Comparison of ENCODE assay signal across 8 cellular contexts in genomic region chr18:77127769-77128671, GRCh38. TPM values are rescaled to one million over a fixed set of nuclear protein-coding genes. Genes with fewer than 3 reads are reported as not detected.
DNase-seq lines count a peak whose midpoint lies in the region; ATAC-seq and TF ChIP-seq lines count a peak whose summit lies in the region.

No MANE protein-coding gene starts in this region.

- peaks cover 32% of the 10 kb centered on the region for H3K4me1 ChIP-seq in mesenchymal stem cell (ENCODE audit: control insufficient read depth, insufficient read depth, low read depth, low read length)

- H2AK5ac ChIP-seq in mesenchymal stem cell (ENCODE audit: low read length, severe bottlenecking), result peak overlapping the region; percentile 8

- TF ChIP-seq CTCF in C4-2B (conservative IDR thresholded peaks at IDR 0.05) (no peak), GM13976 (IDR thresholded peaks at IDR 0.05; ENCODE audit: borderline replicate concordance, control extremely low read depth, extremely low read depth, insufficient read depth, missing control alignments) (no peak)

- peak overlapping the region in 1 of 2 experiments; percentile 52 for H3K18ac ChIP-seq in mesenchymal stem cell (ENCODE audit: low read depth in 1 of 2, low read length in 2 of 2)

- H4K8ac ChIP-seq in mesenchymal stem cell (ENCODE audit: low read length), result no peak overlapping the region

- peak overlapping the region; percentile 4 for H3K4me2 ChIP-seq in mesenchymal stem cell (ENCODE audit: low read length, poor library complexity, severe bottlenecking)

- H3K36me3 ChIP-seq in mesenchymal stem cell (ENCODE audit: control insufficient read depth in 1 of 2, insufficient read depth in 2 of 2, low read depth in 1 of 2, low read length in 2 of 2), result no peaks in the 10 kb centered on the region

- peak overlapping the region; percentile 85 for H3K9ac ChIP-seq in mesenchymal stem cell (ENCODE audit: low read length)

- no peak overlapping the region for H3K4ac ChIP-seq in mesenchymal stem cell (ENCODE audit: low read depth in 1 of 2, low read length in 2 of 2)

- peak overlapping the region; percentile 27 for H2BK120ac ChIP-seq in mesenchymal stem cell (ENCODE audit: low read depth, low read length)

- ATAC-seq in GM18873 (IDR thresholded peaks at IDR 0.05; ENCODE audit: low FRiP score, unreplicated experiment), result peak; percentile 21
- peak; percentile 13 for ATAC-seq in HG03558 (IDR thresholded peaks at IDR 0.05; ENCODE audit: extremely low read depth, unreplicated experiment)

- peaks cover 12% of the 10 kb centered on the region for H3K79me1 ChIP-seq in mesenchymal stem cell (replicated peaks; ENCODE audit: low read length, poor library complexity, severe bottlenecking)

- peak; percentile 55 for DNase-seq in SHP77 treated with DMSO at 0.1 percent for 48 hours (lab: John Stamatoyannopoulos, UW)
- DNase-seq in central memory CD4-positive, alpha-beta T cell, result peak; percentile 72
- DNase-seq in mesenchymal stem cell, result peak; percentile 56
- DNase-seq in GM13976 (ENCODE audit: low spot score), result no peak
- no peak for DNase-seq in NCI-H82 treated with DMSO at 0.1 percent for 48 hours (lab: John Stamatoyannopoulos, UW; ENCODE audit: unreplicated experiment)

- H3K27me3 ChIP-seq in mesenchymal stem cell (ENCODE audit: control insufficient read depth in 1 of 2, insufficient read depth in 1 of 2, low read length in 2 of 2), result no peaks in the 10 kb centered on the region

- H2BK5ac ChIP-seq in mesenchymal stem cell (ENCODE audit: low read depth, low read length, poor library complexity, severe bottlenecking), result no peak overlapping the region

- peak overlapping the region in 1 of 2 experiments; percentile 60 for H3K4me3 ChIP-seq in mesenchymal stem cell (ENCODE audit: insufficient read depth in 1 of 2, low read depth in 1 of 2, low read length in 2 of 2)

- H4K91ac ChIP-seq in mesenchymal stem cell (ENCODE audit: low read length), result no peak overlapping the region

- 83% methylated on average over 9 of the region's 11 CpGs for WGBS in mesenchymal stem cell

- no peak overlapping the region for H3K14ac ChIP-seq in mesenchymal stem cell (ENCODE audit: low read length in 2 of 2)

- H2BK15ac ChIP-seq in mesenchymal stem cell (ENCODE audit: low read depth, poor library complexity, severe bottlenecking), result no peak overlapping the region

- no peaks in the 10 kb centered on the region for H3K9me3 ChIP-seq in mesenchymal stem cell (ENCODE audit: control insufficient read depth, low read length)

- H3K27ac ChIP-seq in C4-2B, result peak overlapping the region; percentile 59; the same call in 1 of the 2 replicates
- peak overlapping the region; percentile 81 for H3K27ac ChIP-seq in mesenchymal stem cell (ENCODE audit: low read length, poor library complexity, severe bottlenecking)

- no peak overlapping the region for H2BK12ac ChIP-seq in mesenchymal stem cell (ENCODE audit: low read length in 2 of 2)

- no peak overlapping the region for H3K23ac ChIP-seq in mesenchymal stem cell (ENCODE audit: low read length in 2 of 2)

- in situ Hi-C loops in GM13976 (cut with MboI; ENCODE audit: low sequenced_read_pairs, unreplicated experiment), result loop anchor here (10.0 kb wide), 1 partner anchor 63 kb away; no protein-coding TSS in a partner anchor

- no peak overlapping the region for H2AFZ ChIP-seq in mesenchymal stem cell (ENCODE audit: low read depth, low read length)

RNA-seq across cellular contexts. Expression of gene MBP, which starts 4.6 kb away (rescaled TPM):
- 7.6 TPM for polyA plus RNA-seq in mesenchymal stem cell (2013, experiment 1 of 2)
- polyA plus RNA-seq in mesenchymal stem cell (2013, experiment 2 of 2), result 8.8 TPM

Comparison
In these comparisons a context has a peak if more than half of its experiments do, and no peak if none do; other contexts are left out.
1. DNase-seq: peak in SHP77 treated with DMSO at 0.1 percent for 48 hours (single experiment), central memory CD4-positive, alpha-beta T cell (single experiment) and mesenchymal stem cell (single experiment); none in GM13976 (single experiment) and NCI-H82 treated with DMSO at 0.1 percent for 48 hours (single experiment).